In genomic region chr19:7500811-7501450, GRCh38 we compare ENCODE assay signal across 8 cellular contexts. TPM values are rescaled to one million over a fixed set of nuclear protein-coding genes. Genes with fewer than 3 reads are reported as not detected.
DNase-seq lines count a peak whose midpoint lies in the region; ATAC-seq and TF ChIP-seq lines count a peak whose summit lies in the region.

No MANE protein-coding gene starts in this region.

- H3K36me3 Mint-ChIP-seq in activated CD4-positive, alpha-beta memory T cell treated with anti-CD3 and anti-CD28 coated beads, Interleukin-2, amount 10 ng/mL, durations not matched to agents 7 days and 5 days (ENCODE audit: low read depth) = no peaks in the 10 kb centered on the region
- no peaks in the 10 kb centered on the region for H3K36me3 Mint-ChIP-seq in naive thymus-derived CD8-positive, alpha-beta T cell

- TF ChIP-seq CTCF in GM06990 (IDR thresholded peaks at IDR 0.05; ENCODE audit: insufficient read depth, low read length, poor library complexity, severe bottlenecking) = no peak

- no peak overlapping the region for H3K4me3 Mint-ChIP-seq in activated CD4-positive, alpha-beta memory T cell treated with anti-CD3 and anti-CD28 coated beads, Interleukin-2, amount 10 ng/mL, durations not matched to agents 7 days and 5 days
- H3K4me3 Mint-ChIP-seq in naive thymus-derived CD8-positive, alpha-beta T cell = peak overlapping the region in 6 of 10 donors; percentile 52 to 80 (median 68)

- H3K27me3 Mint-ChIP-seq in activated CD4-positive, alpha-beta memory T cell treated with anti-CD3 and anti-CD28 coated beads, Interleukin-2, amount 10 ng/mL, durations not matched to agents 7 days and 5 days = peaks cover 41% of the 10 kb centered on the region
- H3K27me3 Mint-ChIP-seq in naive thymus-derived CD8-positive, alpha-beta T cell = peaks cover 13 to 70% (median 30%) of the 10 kb centered on the region in 5 donors

- peak; percentile 39 to 48 for ATAC-seq in naive thymus-derived CD8-positive, alpha-beta T cell
- ATAC-seq in GM18519 (IDR thresholded peaks at IDR 0.05; ENCODE audit: low FRiP score, unreplicated experiment) = no peak

- H3K27ac ChIP-seq in esophagus (ENCODE audit: low read depth in 2 of 2, low read length in 1 of 2) = no peak overlapping the region
- H3K27ac ChIP-seq in temporal lobe (ENCODE audit: low read depth, low read length) = peak overlapping the region; percentile 86

- DNase-seq in GM06990 (ENCODE audit: extremely low read depth, insufficient read length) (no peak), NCI-H2107 treated with DMSO at 0.1 percent for 48 hours (lab: John Stamatoyannopoulos, UW; ENCODE audit: unreplicated experiment) (peak; percentile 37), cortex of kidney (lab: John Stamatoyannopoulos, UW) (no peak)
- DNase-seq in activated CD4-positive, alpha-beta memory T cell treated with anti-CD3 and anti-CD28 coated beads, Interleukin-2, amount 10 ng/mL, durations not matched to agents 7 days and 5 days = peak; percentile 57
- peak in 1 of 10 donors; percentile 26 for DNase-seq in naive thymus-derived CD8-positive, alpha-beta T cell

- CTCF ChIA-PET in activated CD4-positive, alpha-beta memory T cell treated with anti-CD3 and anti-CD28 coated beads, Interleukin-2, amount 10 ng/mL, durations not matched to agents 7 days and 5 days (lab: Charles Lee) = no interaction called here

- H3K36me3 ChIP-seq in GM06990 (ENCODE audit: control insufficient read depth, insufficient read depth, low read length) = no peaks in the 10 kb centered on the region
- H3K36me3 ChIP-seq in esophagus (ENCODE audit: control insufficient read depth in 2 of 2, insufficient read depth in 2 of 2, low read length in 1 of 2) = no peaks in the 10 kb centered on the region

- POLR2A ChIA-PET in activated CD4-positive, alpha-beta memory T cell treated with anti-CD3 and anti-CD28 coated beads, Interleukin-2, amount 10 ng/mL, durations not matched to agents 7 days and 5 days (lab: Charles Lee) = no interaction called here
- POLR2A ChIA-PET in naive thymus-derived CD8-positive, alpha-beta T cell (lab: Charles Lee) = interaction anchor here (0.6 to 1.6 kb wide), 3 partner anchors 16 to 1040 kb away, joined by 3 read pairs; partner anchors contain the start of gene ZNF358

- H3K9me3 Mint-ChIP-seq in activated CD4-positive, alpha-beta memory T cell treated with anti-CD3 and anti-CD28 coated beads, Interleukin-2, amount 10 ng/mL, durations not matched to agents 7 days and 5 days = no peaks in the 10 kb centered on the region
- no peaks in the 10 kb centered on the region for H3K9me3 Mint-ChIP-seq in naive thymus-derived CD8-positive, alpha-beta T cell

- H3K27ac Mint-ChIP-seq in activated CD4-positive, alpha-beta memory T cell treated with anti-CD3 and anti-CD28 coated beads, Interleukin-2, amount 10 ng/mL, durations not matched to agents 7 days and 5 days = no peak overlapping the region
- H3K27ac Mint-ChIP-seq in naive thymus-derived CD8-positive, alpha-beta T cell = peak overlapping the region in 1 of 10 donors; percentile 72

- H3K4me1 ChIP-seq in esophagus (ENCODE audit: control insufficient read depth in 2 of 2, insufficient read depth in 2 of 2, low read length in 1 of 2) = peaks cover 3 to 5% of the 10 kb centered on the region in 2 donors

- WGBS in esophagus, 2 donors = 3% methylated on average over 85 to 93 of the region's 93 CpGs

- H3K9me3 ChIP-seq in esophagus (ENCODE audit: control insufficient read depth in 2 of 2, insufficient read depth in 1 of 2, low read depth in 1 of 2, low read length in 1 of 2) = peaks cover 0 to 2% of the 10 kb centered on the region in 2 donors

- H3K4me3 ChIP-seq in GM06990 (replicated peaks; ENCODE audit: low read depth, low read length) (peak overlapping the region; percentile 40), esophagus (ENCODE audit: low read depth in 1 of 2, low read length in 2 of 2) (peak overlapping the region; percentile 23 to 40)

- peaks cover 4% of the 10 kb centered on the region for H3K4me1 Mint-ChIP-seq in activated CD4-positive, alpha-beta memory T cell treated with anti-CD3 and anti-CD28 coated beads, Interleukin-2, amount 10 ng/mL, durations not matched to agents 7 days and 5 days
- H3K4me1 Mint-ChIP-seq in naive thymus-derived CD8-positive, alpha-beta T cell = peaks cover 8 to 18% (median 12%) of the 10 kb centered on the region in 4 donors

- H3K27me3 ChIP-seq in GM06990 (replicated peaks; ENCODE audit: control insufficient read depth, insufficient read depth, low read length) (no peaks in the 10 kb centered on the region), esophagus (ENCODE audit: control insufficient read depth in 1 of 2, insufficient read depth in 2 of 2, low read length in 2 of 2) (no peaks in the 10 kb centered on the region)

RNA-seq across cellular contexts. Expression of gene PEX11G, which starts 12.1 kb away (rescaled TPM):
- 1 to 10 TPM in 1 of 2 experiments, under 1 TPM in 1; 0.68 to 1.7 TPM for total RNA-seq in activated CD4-positive, alpha-beta memory T cell treated with anti-CD3 and anti-CD28 coated beads, Interleukin-2, amount 10 ng/mL, durations not matched to agents 7 days and 5 days
- 1 to 10 TPM; 4.9 to 6.5 TPM for polyA plus RNA-seq in esophagus
- total RNA-seq in naive thymus-derived CD8-positive, alpha-beta T cell = 1 to 10 TPM in 1 of 2 experiments, under 1 TPM in 1; 0.88 to 1.1 TPM
- polyA plus RNA-seq in naive thymus-derived CD8-positive, alpha-beta T cell = 1 to 10 TPM in 2 of 3 donors, under 1 TPM in 1; 0.68 to 2.7 (median 2.3) TPM
- total RNA-seq in temporal lobe = 0.25 TPM

RNA-seq across cellular contexts. Expression of gene ZNF358, which starts 15.0 kb away (rescaled TPM):
- total RNA-seq in activated CD4-positive, alpha-beta memory T cell treated with anti-CD3 and anti-CD28 coated beads, Interleukin-2, amount 10 ng/mL, durations not matched to agents 7 days and 5 days = 1 to 10 TPM; 5.5 to 7.5 TPM
- polyA plus RNA-seq in esophagus = 10 to 100 TPM; 19.6 to 25.6 TPM
- total RNA-seq in naive thymus-derived CD8-positive, alpha-beta T cell = 10 to 100 TPM; 10.2 to 10.8 TPM
- 1 to 10 TPM in 2 of 3 donors, under 1 TPM in 1; 0.71 to 2.5 (median 1.7) TPM for polyA plus RNA-seq in naive thymus-derived CD8-positive, alpha-beta T cell
- 17.2 TPM for total RNA-seq in temporal lobe

RNA-seq across cellular contexts. Expression of gene MCOLN1, which starts 21.5 kb away (rescaled TPM):
- 10 to 100 TPM; 15.2 to 15.3 TPM for total RNA-seq in activated CD4-positive, alpha-beta memory T cell treated with anti-CD3 and anti-CD28 coated beads, Interleukin-2, amount 10 ng/mL, durations not matched to agents 7 days and 5 days
- 10 to 100 TPM; 13.4 to 17.2 TPM for polyA plus RNA-seq in esophagus
- total RNA-seq in naive thymus-derived CD8-positive, alpha-beta T cell = 10 to 100 TPM; 13.7 TPM
- polyA plus RNA-seq in naive thymus-derived CD8-positive, alpha-beta T cell = 10 to 100 TPM in 1 of 3 donors, 1 to 10 TPM in 2; 6.5 to 10.1 (median 6.6) TPM
- 5.2 TPM for total RNA-seq in temporal lobe

RNA-seq across cellular contexts. Expression of gene PNPLA6, which starts 34.6 kb away (rescaled TPM):
- total RNA-seq in activated CD4-positive, alpha-beta memory T cell treated with anti-CD3 and anti-CD28 coated beads, Interleukin-2, amount 10 ng/mL, durations not matched to agents 7 days and 5 days = 100 to 1,000 TPM; 130 to 152 TPM
- polyA plus RNA-seq in esophagus = 10 to 100 TPM; 27.2 to 47.7 TPM
- total RNA-seq in naive thymus-derived CD8-positive, alpha-beta T cell = 100 to 1,000 TPM; 114 to 116 TPM
- 10 to 100 TPM in 1 of 3 donors, 1 to 10 TPM in 2; 5.9 to 10.2 (median 7.0) TPM for polyA plus RNA-seq in naive thymus-derived CD8-positive, alpha-beta T cell
- 36.4 TPM for total RNA-seq in temporal lobe

Comparison
In these comparisons a context has a peak if more than half of its experiments do, and no peak if none do; other contexts are left out.
1. DNase-seq: peak in NCI-H2107 treated with DMSO at 0.1 percent for 48 hours (single experiment) and activated CD4-positive, alpha-beta memory T cell treated with anti-CD3 and anti-CD28 coated beads, Interleukin-2, amount 10 ng/mL, durations not matched to agents 7 days and 5 days (single experiment); none in GM06990 (single experiment) and cortex of kidney (single experiment).